Comparison of ENCODE assay signal across 23 cellular contexts in genomic region chr18:37963837-37964236, GRCh38.
"Had no signal": no experiment of that assay in that cellular context is flagged by ENCODE, and none has a peak within 500 bp of the region (broad histone marks: within the 10 kb centered on the region; RNA-seq: fewer than 3 reads in every experiment).

No MANE protein-coding gene starts in this region.

- DNase-seq: stimulated activated CD4-positive, alpha-beta T cell treated with anti-CD3 and anti-CD28 coated beads, Interleukin-2, amount 100 ng/mL, for 48 hours; stimulated activated CD4-positive, alpha-beta T cell treated with anti-CD3 and anti-CD28 coated beads, Interleukin-4, amount 100 ng/mL, for 1 hour; stimulated activated CD4-positive, alpha-beta T cell treated with anti-CD3 and anti-CD28 coated beads, Interleukin-4, amount 100 ng/mL, for 24 hours; stimulated activated CD4-positive, alpha-beta T cell treated with anti-CD3 and anti-CD28 coated beads, Interleukin-4, amount 100 ng/mL, for 4 hours; stimulated activated CD8-positive, alpha-beta memory T cell treated with anti-CD3 and anti-CD28 coated beads, Interleukin-4, amount 100 ng/mL, for 48 hours; stimulated activated naive B cell treated with anti-CD40 and anti-IgM and Interleukin-4, amounts not matched to agents 10 μg/mL and 1 μg/mL and 100 μg/mL, for 72 hours; stimulated activated naive CD4-positive, alpha-beta T cell; stimulated activated naive CD4-positive, alpha-beta T cell treated with Interleukin-2 at 50 U/mL for 16 hours; stimulated activated naive CD8-positive, alpha-beta T cell treated with anti-CD3 and anti-CD28 coated beads, Interleukin-15, amount 100 ng/mL, for 72 hours; stimulated activated naive CD8-positive, alpha-beta T cell treated with anti-CD3 and anti-CD28 coated beads, Interleukin-15, Interleukin-2, amounts not matched to agents 100 U/mL and 50 U/mL, for 24 hours; stomach; testis; thyroid gland; tibial artery; transverse colon; trophoblast cell; upper lobe of left lung; upper lobe of right lung; uterus had no signal

- H3K4me3 ChIP-seq: stomach, suprapubic skin, testis, thoracic aorta, thyroid gland, tibial artery, tibial nerve, transverse colon, upper lobe of left lung, upper lobe of right lung, uterus, vagina had no signal

- H3K4me1 ChIP-seq: stomach, suprapubic skin, testis, thyroid gland, tibial artery, tibial nerve, transverse colon, upper lobe of left lung, upper lobe of right lung, uterus, vagina had no signal

- H3K9me3 ChIP-seq: testis, thoracic aorta, thyroid gland, tibial artery, tibial nerve, transverse colon, upper lobe of left lung, upper lobe of right lung, uterus, vagina had no signal

- H3K27me3 ChIP-seq: stomach, suprapubic skin, testis, thyroid gland, tibial artery, tibial nerve, transverse colon, upper lobe of left lung, upper lobe of right lung, uterus, vagina had no signal

- H3K36me3 ChIP-seq: stomach, suprapubic skin, thoracic aorta, thyroid gland, tibial artery, tibial nerve, transverse colon, upper lobe of left lung, upper lobe of right lung, uterus, vagina had no signal

- H3K27ac ChIP-seq: stomach, suprapubic skin, testis, thoracic aorta, thyroid gland, tibial artery, tibial nerve, transverse colon, upper lobe of left lung, upper lobe of right lung, uterus, vagina had no signal
